In genomic region chr5:157308826-157309465, GRCh38 we compare ENCODE assay signal across 8 cellular contexts. TPM values are rescaled to one million over a fixed set of nuclear protein-coding genes. Genes with fewer than 3 reads are reported as not detected.
A peak's percentile ranks its signal among the peaks of the same experiment; 100 is the strongest.
DNase-seq lines count a peak whose midpoint lies in the region; ATAC-seq and TF ChIP-seq lines count a peak whose summit lies in the region.
"Had no signal": no experiment of that assay in that cellular context is flagged by ENCODE, and none has a peak within 500 bp of the region (broad histone marks: within the 10 kb centered on the region; RNA-seq: fewer than 3 reads in every experiment).

No MANE protein-coding gene starts in this region.

- intact Hi-C loops in left colon (cut with DNase I, micrococcal nuclease) = no loop called here

- ATAC-seq in left colon (peak; percentile 33), HG03196 (IDR thresholded peaks at IDR 0.05; ENCODE audit: unreplicated experiment) (no peak)
- ATAC-seq: body of pancreas had no signal

- TF ChIP-seq CTCF in GM12872 (IDR thresholded peaks at IDR 0.05; ENCODE audit: insufficient read depth, low read depth, low read length) = 0 out of 3 replicates have a peak, but pooled peaks have one; percentile 16

- DNase-seq in HCEC 1CT = peak; percentile 14
- DNase-seq in activated CD4-positive, alpha-beta T cell treated with anti-CD3 and anti-CD28 coated beads for 48 hours = peak; percentile 29
- no peak for DNase-seq in left colon
- no peak for DNase-seq in amygdala (lab: John Stamatoyannopoulos, UW)
- no peak for DNase-seq in NCI-H1417 treated with DMSO at 0.1 percent for 48 hours (lab: John Stamatoyannopoulos, UW)
- DNase-seq: body of pancreas had no signal

RNA-seq across cellular contexts. Expression of gene CYFIP2, which starts 43.0 kb away (rescaled TPM):
- 10 to 100 TPM; 25.5 to 36.0 TPM for total RNA-seq in left colon

Comparison
In these comparisons a context has a peak if more than half of its experiments do, and no peak if none do; other contexts are left out.
1. DNase-seq: peak in HCEC 1CT (single experiment) and activated CD4-positive, alpha-beta T cell treated with anti-CD3 and anti-CD28 coated beads for 48 hours (single experiment); none in left colon (0 of 2), amygdala (0 of 56) and NCI-H1417 treated with DMSO at 0.1 percent for 48 hours (single experiment).